In the genomic region with DNA sequence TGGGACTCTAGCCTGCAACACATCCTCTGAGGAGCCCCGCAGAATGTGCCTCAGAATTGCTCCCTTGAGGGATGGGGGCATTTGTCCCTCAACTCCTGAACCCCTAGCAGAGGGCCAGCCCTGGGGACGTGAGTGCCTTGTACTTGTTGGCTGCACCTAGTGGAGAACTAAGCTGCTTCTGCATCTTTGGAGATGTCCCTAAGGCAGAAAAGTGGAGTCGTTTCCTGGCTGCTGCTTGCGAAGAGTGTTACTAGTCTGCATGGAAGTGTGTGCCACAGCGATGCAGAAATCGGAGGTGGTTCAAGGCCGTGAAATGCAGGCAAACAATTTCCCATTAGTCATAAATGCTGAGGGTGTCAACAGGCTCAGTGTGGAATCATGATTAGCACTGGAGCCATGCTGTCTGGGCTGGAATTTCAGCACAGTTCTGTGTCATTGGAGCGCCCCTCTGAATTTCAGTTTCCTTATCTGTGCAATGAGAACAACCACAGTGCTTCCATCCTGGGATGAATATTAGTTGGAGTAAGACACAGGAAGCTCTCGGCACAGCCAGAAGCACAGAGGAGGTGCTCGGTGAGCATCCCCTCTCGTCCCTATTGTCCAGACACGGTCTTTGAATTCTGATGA, we compare ENCODE assay signal across 2 cellular contexts.
TF ChIP-seq lines count a peak whose summit lies in the region.

No MANE protein-coding gene starts in this region.

TF ChIP-seq in K562, 482 proteins besides CTCF, POLR2A, EP300 and RAD21:
- TF ChIP-seq, protein P1, sequence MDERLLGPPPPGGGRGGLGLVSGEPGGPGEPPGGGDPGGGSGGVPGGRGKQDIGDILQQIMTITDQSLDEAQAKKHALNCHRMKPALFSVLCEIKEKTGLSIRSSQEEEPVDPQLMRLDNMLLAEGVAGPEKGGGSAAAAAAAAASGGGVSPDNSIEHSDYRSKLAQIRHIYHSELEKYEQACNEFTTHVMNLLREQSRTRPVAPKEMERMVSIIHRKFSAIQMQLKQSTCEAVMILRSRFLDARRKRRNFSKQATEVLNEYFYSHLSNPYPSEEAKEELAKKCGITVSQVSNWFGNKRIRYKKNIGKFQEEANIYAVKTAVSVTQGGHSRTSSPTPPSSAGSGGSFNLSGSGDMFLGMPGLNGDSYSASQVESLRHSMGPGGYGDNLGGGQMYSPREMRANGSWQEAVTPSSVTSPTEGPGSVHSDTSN (CRISPR knock-in tag; IDR thresholded peaks at IDR 0.05; ENCODE audit: low read depth), result no peak
- TF ChIP-seq, protein P1 (tag; conservative IDR thresholded peaks at IDR 0.05; ENCODE audit: low read depth), result peak; percentile 53
- TF ChIP-seq MECOM (CRISPR knock-in tag; IDR thresholded peaks at IDR 0.05), result no peak
- TF ChIP-seq ZNF324 (CRISPR knock-in tag; IDR thresholded peaks at IDR 0.05), result no peak
- TF ChIP-seq RFX1 (IDR thresholded peaks at IDR 0.05), result no peak
- TF ChIP-seq KLF1 (tag; IDR thresholded peaks at IDR 0.05), result no peak
- TF ChIP-seq ZNF644 (tag; IDR thresholded peaks at IDR 0.05; ENCODE audit: low read depth), result no peak
- TF ChIP-seq BDP1 (IDR thresholded peaks at IDR 0.05; ENCODE audit: insufficient read depth, insufficient read length), result no peak

TF ChIP-seq in WTC11, 78 proteins besides CTCF, POLR2A, EP300 and RAD21 (continued from another document):
- TF ChIP-seq ZNF416 (CRISPR knock-in tag; IDR thresholded peaks at IDR 0.05) (no peak), NR2C2 (CRISPR knock-in tag; IDR thresholded peaks at IDR 0.05) (no peak), RORB (CRISPR knock-in tag; IDR thresholded peaks at IDR 0.05) (no peak), NR3C1 (CRISPR knock-in tag; conservative IDR thresholded peaks at IDR 0.05; ENCODE audit: low read depth) (no peak), TEAD1 (CRISPR knock-in tag; IDR thresholded peaks at IDR 0.05) (no peak), PRRX2 (CRISPR knock-in tag; IDR thresholded peaks at IDR 0.05) (no peak), ZBTB21 (CRISPR knock-in tag; IDR thresholded peaks at IDR 0.05; ENCODE audit: borderline replicate concordance) (no peak)
- TF ChIP-seq, protein P2, sequence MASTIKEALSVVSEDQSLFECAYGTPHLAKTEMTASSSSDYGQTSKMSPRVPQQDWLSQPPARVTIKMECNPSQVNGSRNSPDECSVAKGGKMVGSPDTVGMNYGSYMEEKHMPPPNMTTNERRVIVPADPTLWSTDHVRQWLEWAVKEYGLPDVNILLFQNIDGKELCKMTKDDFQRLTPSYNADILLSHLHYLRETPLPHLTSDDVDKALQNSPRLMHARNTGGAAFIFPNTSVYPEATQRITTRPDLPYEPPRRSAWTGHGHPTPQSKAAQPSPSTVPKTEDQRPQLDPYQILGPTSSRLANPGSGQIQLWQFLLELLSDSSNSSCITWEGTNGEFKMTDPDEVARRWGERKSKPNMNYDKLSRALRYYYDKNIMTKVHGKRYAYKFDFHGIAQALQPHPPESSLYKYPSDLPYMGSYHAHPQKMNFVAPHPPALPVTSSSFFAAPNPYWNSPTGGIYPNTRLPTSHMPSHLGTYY (CRISPR knock-in tag; IDR thresholded peaks at IDR 0.05), result no peak
- TF ChIP-seq, protein P3, sequence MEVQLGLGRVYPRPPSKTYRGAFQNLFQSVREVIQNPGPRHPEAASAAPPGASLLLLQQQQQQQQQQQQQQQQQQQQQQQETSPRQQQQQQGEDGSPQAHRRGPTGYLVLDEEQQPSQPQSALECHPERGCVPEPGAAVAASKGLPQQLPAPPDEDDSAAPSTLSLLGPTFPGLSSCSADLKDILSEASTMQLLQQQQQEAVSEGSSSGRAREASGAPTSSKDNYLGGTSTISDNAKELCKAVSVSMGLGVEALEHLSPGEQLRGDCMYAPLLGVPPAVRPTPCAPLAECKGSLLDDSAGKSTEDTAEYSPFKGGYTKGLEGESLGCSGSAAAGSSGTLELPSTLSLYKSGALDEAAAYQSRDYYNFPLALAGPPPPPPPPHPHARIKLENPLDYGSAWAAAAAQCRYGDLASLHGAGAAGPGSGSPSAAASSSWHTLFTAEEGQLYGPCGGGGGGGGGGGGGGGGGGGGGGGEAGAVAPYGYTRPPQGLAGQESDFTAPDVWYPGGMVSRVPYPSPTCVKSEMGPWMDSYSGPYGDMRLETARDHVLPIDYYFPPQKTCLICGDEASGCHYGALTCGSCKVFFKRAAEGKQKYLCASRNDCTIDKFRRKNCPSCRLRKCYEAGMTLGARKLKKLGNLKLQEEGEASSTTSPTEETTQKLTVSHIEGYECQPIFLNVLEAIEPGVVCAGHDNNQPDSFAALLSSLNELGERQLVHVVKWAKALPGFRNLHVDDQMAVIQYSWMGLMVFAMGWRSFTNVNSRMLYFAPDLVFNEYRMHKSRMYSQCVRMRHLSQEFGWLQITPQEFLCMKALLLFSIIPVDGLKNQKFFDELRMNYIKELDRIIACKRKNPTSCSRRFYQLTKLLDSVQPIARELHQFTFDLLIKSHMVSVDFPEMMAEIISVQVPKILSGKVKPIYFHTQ (CRISPR knock-in tag; IDR thresholded peaks at IDR 0.05), result no peak
- TF ChIP-seq, protein P4, sequence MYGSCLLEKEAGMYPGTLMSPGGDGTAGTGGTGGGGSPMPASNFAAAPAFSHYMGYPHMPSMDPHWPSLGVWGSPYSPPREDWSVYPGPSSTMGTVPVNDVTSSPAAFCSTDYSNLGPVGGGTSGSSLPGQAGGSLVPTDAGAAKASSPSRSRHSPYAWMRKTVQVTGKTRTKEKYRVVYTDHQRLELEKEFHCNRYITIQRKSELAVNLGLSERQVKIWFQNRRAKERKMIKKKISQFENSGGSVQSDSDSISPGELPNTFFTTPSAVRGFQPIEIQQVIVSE (CRISPR knock-in tag; IDR thresholded peaks at IDR 0.05; ENCODE audit: borderline replicate concordance), result no peak
- TF ChIP-seq, protein P5, sequence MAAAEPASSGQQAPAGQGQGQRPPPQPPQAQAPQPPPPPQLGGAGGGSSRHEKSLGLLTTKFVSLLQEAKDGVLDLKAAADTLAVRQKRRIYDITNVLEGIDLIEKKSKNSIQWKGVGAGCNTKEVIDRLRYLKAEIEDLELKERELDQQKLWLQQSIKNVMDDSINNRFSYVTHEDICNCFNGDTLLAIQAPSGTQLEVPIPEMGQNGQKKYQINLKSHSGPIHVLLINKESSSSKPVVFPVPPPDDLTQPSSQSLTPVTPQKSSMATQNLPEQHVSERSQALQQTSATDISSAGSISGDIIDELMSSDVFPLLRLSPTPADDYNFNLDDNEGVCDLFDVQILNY (CRISPR knock-in tag; IDR thresholded peaks at IDR 0.05), result no peak
- TF ChIP-seq, protein P6, sequence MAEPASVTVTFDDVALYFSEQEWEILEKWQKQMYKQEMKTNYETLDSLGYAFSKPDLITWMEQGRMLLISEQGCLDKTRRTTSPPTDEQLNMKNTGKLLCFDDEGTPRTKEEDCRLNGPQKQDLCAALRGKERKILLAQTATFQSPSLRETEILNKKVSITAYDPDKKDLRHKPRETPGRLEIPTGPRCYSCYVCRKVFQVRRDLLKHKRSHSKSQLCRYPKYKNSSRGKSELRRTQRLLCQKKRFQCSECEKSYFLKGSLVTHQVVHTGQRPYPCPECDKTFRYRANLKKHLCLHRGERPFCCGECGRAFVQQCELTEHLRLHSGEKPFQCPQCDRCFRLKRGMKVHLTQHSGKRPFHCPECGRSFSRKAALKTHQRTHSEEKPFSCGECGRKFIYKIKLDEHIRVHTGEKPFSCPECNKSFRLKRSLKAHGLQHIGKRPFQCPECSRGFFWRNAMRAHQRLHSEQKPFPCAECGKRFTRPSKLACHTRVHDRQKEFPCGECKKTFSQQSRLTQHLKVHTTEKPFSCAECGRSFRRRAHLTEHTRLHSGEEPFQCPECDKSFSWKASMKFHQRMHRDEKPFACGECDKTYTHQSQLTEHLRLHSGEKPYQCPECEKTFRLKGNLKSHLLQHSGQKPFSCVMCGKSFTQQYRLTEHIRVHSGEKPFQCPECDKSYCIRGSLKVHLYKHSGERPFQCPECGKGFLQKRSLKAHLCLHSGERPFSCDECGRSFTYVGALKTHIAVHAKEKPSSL (CRISPR knock-in tag; conservative IDR thresholded peaks at IDR 0.05), result no peak
- TF ChIP-seq, protein P7, sequence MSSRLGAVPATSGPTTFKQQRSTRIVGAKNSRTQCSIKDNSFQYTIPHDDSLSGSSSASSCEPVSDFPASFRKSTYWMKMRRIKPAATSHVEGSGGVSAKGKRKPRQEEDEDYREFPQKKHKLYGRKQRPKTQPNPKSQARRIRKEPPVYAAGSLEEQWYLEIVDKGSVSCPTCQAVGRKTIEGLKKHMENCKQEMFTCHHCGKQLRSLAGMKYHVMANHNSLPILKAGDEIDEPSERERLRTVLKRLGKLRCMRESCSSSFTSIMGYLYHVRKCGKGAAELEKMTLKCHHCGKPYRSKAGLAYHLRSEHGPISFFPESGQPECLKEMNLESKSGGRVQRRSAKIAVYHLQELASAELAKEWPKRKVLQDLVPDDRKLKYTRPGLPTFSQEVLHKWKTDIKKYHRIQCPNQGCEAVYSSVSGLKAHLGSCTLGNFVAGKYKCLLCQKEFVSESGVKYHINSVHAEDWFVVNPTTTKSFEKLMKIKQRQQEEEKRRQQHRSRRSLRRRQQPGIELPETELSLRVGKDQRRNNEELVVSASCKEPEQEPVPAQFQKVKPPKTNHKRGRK (CRISPR knock-in tag; IDR thresholded peaks at IDR 0.05; ENCODE audit: borderline replicate concordance), result no peak
